Comparison of ENCODE assay signal across 20 cellular contexts in genomic region chr2:102718387-102719316, GRCh38. TPM values are rescaled to one million over a fixed set of nuclear protein-coding genes. Genes with fewer than 3 reads are reported as not detected.
A peak's percentile ranks its signal among the peaks of the same experiment; 100 is the strongest.
DNase-seq lines count a peak whose midpoint lies in the region; ATAC-seq, FAIRE-seq and TF ChIP-seq lines count a peak whose summit lies in the region.
"Had no signal": no experiment of that assay in that cellular context is flagged by ENCODE, and none has a peak within 500 bp of the region (broad histone marks: within the 10 kb centered on the region; RNA-seq: fewer than 3 reads in every experiment).

No MANE protein-coding gene starts in this region.

- no peak overlapping the region for H2AFZ ChIP-seq in K562 (ENCODE audit: low read depth, low read length)
- H2AFZ ChIP-seq in neuronal stem cell (ENCODE audit: low read length) = no peak overlapping the region

- TF ChIP-seq EP300 in K562 (IDR thresholded peaks at IDR 0.05; ENCODE audit: low read length) = no peak

- H3K9ac ChIP-seq in K562 (ENCODE audit: insufficient read depth in 1 of 2, low read depth in 2 of 2, low read length in 2 of 2) = no peak overlapping the region
- no peak overlapping the region for H3K9ac ChIP-seq in neuronal stem cell (ENCODE audit: low read depth, low read length, poor library complexity)
- H3K9ac ChIP-seq: BLaER1 had no signal

- POLR2A ChIA-PET in K562 (lab: Yijun Ruan, JAX) = interaction anchor here (0.9 kb wide), 2 partner anchors 17 to 45 kb away, joined by 3 to 4 read pairs; no protein-coding TSS in a partner anchor

- H3K4me3 ChIP-seq in heart left ventricle (no peak overlapping the region), K562 (no peak overlapping the region), neuronal stem cell (ENCODE audit: low read length in 2 of 2) (no peak overlapping the region), aorta (ENCODE audit: low read length in 2 of 2) (no peak overlapping the region)
- H3K4me3 ChIP-seq: BLaER1 had no signal

- no peak overlapping the region for H2BK12ac ChIP-seq in neuronal stem cell (ENCODE audit: low read length)

- TF ChIP-seq RAD21 in K562 (CRISPR knock-in tag; conservative IDR thresholded peaks at IDR 0.05 in 1 of 2, IDR thresholded peaks at IDR 0.05 in 1 of 2) = no peak

- no peak overlapping the region for H2BK15ac ChIP-seq in neuronal stem cell (ENCODE audit: low read length)

- H2AK5ac ChIP-seq in neuronal stem cell (ENCODE audit: low read depth, low read length) = no peak overlapping the region

- ATAC-seq in Right ventricle myocardium inferior (peak; percentile 42), heart left ventricle (no peak), K562 (no peak), aorta (ENCODE audit: low FRiP score) (peak; percentile 65), esophagus mucosa (no peak)
- ATAC-seq: HCT116 had no signal

- TF ChIP-seq POLR2A in heart left ventricle (IDR thresholded peaks at IDR 0.05) (no peak), K562 (conservative IDR thresholded peaks at IDR 0.05) (no peak)

- no peak overlapping the region for H4K91ac ChIP-seq in neuronal stem cell (ENCODE audit: low read depth, low read length, poor library complexity)

- peak overlapping the region; percentile 56 for H3K23ac ChIP-seq in neuronal stem cell (ENCODE audit: low read depth, low read length, poor library complexity)

- no TSS peak for BruUV-seq in K562 (replicated peaks; lab: Mats Ljungman, UMichigan)

- H3K18ac ChIP-seq in neuronal stem cell (ENCODE audit: low read length) = no peak overlapping the region

- TF ChIP-seq CTCF in heart left ventricle (IDR thresholded peaks at IDR 0.05) = no peak
- TF ChIP-seq CTCF in K562 (IDR thresholded peaks at IDR 0.05 in 2 of 3, conservative IDR thresholded peaks at IDR 0.05 in 1 of 3; ENCODE audit: insufficient read depth in 2 of 3, low read depth in 1 of 3, low read length in 3 of 3) = no peak

- CTCF ChIA-PET in K562 (lab: Yijun Ruan, JAX; ENCODE audit: low intra/inter-chr PET ratio) = no interaction called here

- no peaks in the 10 kb centered on the region for H3K9me3 ChIP-seq in heart left ventricle
- H3K9me3 ChIP-seq in K562 (replicated peaks; ENCODE audit: control insufficient read depth, insufficient read depth, low read depth, low read length) = no peaks in the 10 kb centered on the region
- no peaks in the 10 kb centered on the region for H3K9me3 ChIP-seq in neuronal stem cell (replicated peaks in 1 of 2; ENCODE audit: control insufficient read depth in 2 of 2, insufficient read depth in 1 of 2, low read depth in 1 of 2, low read length in 2 of 2)
- H3K9me3 ChIP-seq in aorta (ENCODE audit: control insufficient read depth, low read length) = no peaks in the 10 kb centered on the region
- H3K9me3 ChIP-seq: BLaER1 had no signal

- 94 to 98% (median 96%) methylated on average over 19 to 26 of the region's 26 CpGs for WGBS in heart left ventricle, 4 donors
- 92% methylated on average over 26 of the region's 26 CpGs for WGBS in K562 (ENCODE audit: insufficient coverage, low coverage, missing lambda C conversion rate)
- WGBS in neuronal stem cell (ENCODE audit: extremely low coverage in 2 of 2, insufficient read length in 2 of 2, insufficient replicate concordance in 1 of 2), 2 donors = no CpG with 5 or more reads among the region's 26 CpGs
- WGBS in aorta, 2 donors = 95 to 96% methylated on average over 26 of the region's 26 CpGs

- H3K4me2 ChIP-seq in K562 (ENCODE audit: insufficient read depth, low read length) (no peak overlapping the region), neuronal stem cell (ENCODE audit: insufficient read depth, low read length, poor library complexity, severe bottlenecking) (no peak overlapping the region)
- H3K4me2 ChIP-seq: BLaER1 had no signal

- H3K27ac ChIP-seq in heart left ventricle = no peak overlapping the region
- no peak overlapping the region for H3K27ac ChIP-seq in K562 (ENCODE audit: extremely low read depth, low read depth, low read length)
- H3K27ac ChIP-seq in neuronal stem cell (replicated peaks; ENCODE audit: low read length) = no peak overlapping the region
- no peak overlapping the region for H3K27ac ChIP-seq in aorta (ENCODE audit: low read depth in 1 of 2, low read length in 2 of 2)
- H3K27ac ChIP-seq: BLaER1 had no signal

- H3K9me1 ChIP-seq in K562 (ENCODE audit: control insufficient read depth, insufficient read depth, low read length) = no peaks in the 10 kb centered on the region

- no peaks in the 10 kb centered on the region for H3K27me3 ChIP-seq in heart left ventricle
- no peaks in the 10 kb centered on the region for H3K27me3 ChIP-seq in K562 (ENCODE audit: control insufficient read depth in 2 of 2, insufficient read depth in 2 of 2, low read length in 2 of 2)
- H3K27me3 ChIP-seq in neuronal stem cell (ENCODE audit: control insufficient read depth in 3 of 3, insufficient read depth in 3 of 3, low read depth in 1 of 3, low read length in 3 of 3) = no peaks in the 10 kb centered on the region
- H3K27me3 ChIP-seq in aorta (ENCODE audit: control insufficient read depth in 1 of 2, insufficient read depth in 2 of 2, low read length in 1 of 2) = no peaks in the 10 kb centered on the region
- H3K27me3 ChIP-seq: BLaER1 had no signal

- no peak overlapping the region for H2BK120ac ChIP-seq in neuronal stem cell (ENCODE audit: low read depth, low read length)

- DNase-seq in Right ventricle myocardium inferior (ENCODE audit: missing footprints) (no peak), heart left ventricle (no peak), K562 (ENCODE audit: extremely low read depth in 1 of 4, low spot score in 3 of 4) (no peak), neuronal stem cell (ENCODE audit: low spot score) (no peak), aorta (no peak), germinal center (ENCODE audit: low spot score) (no peak), ACHN (no peak)
- DNase-seq: CD4-positive, alpha-beta memory T cell; Karpas-422; NCI-H1105; NCI-H2081; NCI-H446 treated with DMSO at 0.1 percent for 48 hours; NCI-H748 treated with DMSO at 0.1 percent for 48 hours; SHP77 treated with DMSO at 0.1 percent for 48 hours had no signal

- H3K79me1 ChIP-seq in neuronal stem cell (ENCODE audit: low read depth, low read length) = peaks cover 2% of the 10 kb centered on the region

- no peaks in the 10 kb centered on the region for H3K79me2 ChIP-seq in K562 (ENCODE audit: control insufficient read depth, insufficient read depth, low read length)

- H2BK5ac ChIP-seq in neuronal stem cell (ENCODE audit: low read length) = no peak overlapping the region

- H4K20me1 ChIP-seq in K562 (replicated peaks; ENCODE audit: control insufficient read depth, insufficient read depth, low read length) = no peaks in the 10 kb centered on the region
- H4K20me1 ChIP-seq: BLaER1 had no signal

- H3K4ac ChIP-seq in neuronal stem cell (ENCODE audit: low read length) = no peak overlapping the region

- intact Hi-C loops in Right ventricle myocardium inferior (cut with DNase I) = no loop called here
- intact Hi-C loops in heart left ventricle (cut with DNase I) = no loop called here
- intact Hi-C loops in K562 (cut with micrococcal nuclease) = no loop called here
- intact Hi-C loops in aorta (cut with DNase I) = no loop called here

- H3K4me1 ChIP-seq in heart left ventricle (no peaks in the 10 kb centered on the region), K562 (replicated peaks in 1 of 2; ENCODE audit: control insufficient read depth in 2 of 2, insufficient read depth in 2 of 2, low read length in 2 of 2) (no peaks in the 10 kb centered on the region), neuronal stem cell (ENCODE audit: control insufficient read depth in 2 of 2, insufficient read depth in 1 of 2, low read depth in 1 of 2, low read length in 2 of 2) (no peaks in the 10 kb centered on the region), aorta (ENCODE audit: control insufficient read depth in 1 of 2, insufficient read depth in 2 of 2, low read length in 2 of 2) (no peaks in the 10 kb centered on the region)

- H4K8ac ChIP-seq in neuronal stem cell (ENCODE audit: low read depth, low read length) = no peak overlapping the region

- H3K36me3 ChIP-seq in heart left ventricle (peaks cover 0 to 65% (median 48%) of the 10 kb centered on the region in 9 donors), K562 (ENCODE audit: control insufficient read depth, insufficient read depth, low read length) (peaks cover 55% of the 10 kb centered on the region), neuronal stem cell (replicated peaks in 1 of 2; ENCODE audit: control insufficient read depth in 2 of 2, insufficient read depth in 2 of 2, low read length in 2 of 2) (peaks cover 23 to 65% of the 10 kb centered on the region in 2 donors), aorta (ENCODE audit: control insufficient read depth in 1 of 2, insufficient read depth in 2 of 2, low read length in 1 of 2) (peaks cover 4 to 7% of the 10 kb centered on the region in 2 donors)

- in situ Hi-C loops in K562 (cut with MboI) (no loop called here), ACHN (cut with HindIII; ENCODE audit: low pct_ligation_motif_present, low pct_unique_long_range_greater_than_20kb, low sequenced_read_pairs) (no loop called here)

- FAIRE-seq in K562 (lab: Jason Lieb, UNC) = no peak
- FAIRE-seq: A204.1, GM12891, GM19239 had no signal

- H3K14ac ChIP-seq in neuronal stem cell (ENCODE audit: low read length) = peak overlapping the region; percentile 21

RNA-seq across cellular contexts. Expression of gene TMEM182, which starts 43.2 kb away (rescaled TPM):
- total RNA-seq in Right ventricle myocardium inferior = 175 TPM
- total RNA-seq in heart left ventricle = 100 to 1,000 TPM in 7 of 9 donors, 10 to 100 TPM in 2; 68.7 to 179 (median 149) TPM
- polyA plus RNA-seq in heart left ventricle = 10 to 100 TPM in 1 of 2 donors, 1 to 10 TPM in 1; 7.5 to 42.1 TPM
- total RNA-seq in K562 (2011; cell fraction: chromatin; rRNA removed; ENCODE audit: low replicate concordance) = 9.4 and 13.2 TPM in 2 replicates
- total RNA-seq in K562 (2011; cell fraction: nucleolus; rRNA removed) = 4.2 and 6.6 TPM in 2 replicates
- total RNA-seq in K562 (2011; cell fraction: nucleoplasm; rRNA removed) = 7.0 and 16.0 TPM in 2 replicates
- 4.8 and 5.5 TPM in 2 replicates for total RNA-seq in K562 (2014; rRNA removed)
- total RNA-seq in K562 (2014; rRNA removed; fragmentation: Illumina TruSeq; extraction: Trizol) = 6.7 and 7.2 TPM in 2 replicates
- total RNA-seq in K562 (2015; rRNA removed; fragmentation: Illumina TruSeq; extraction: Trizol) = 5.6 and 5.7 TPM in 2 replicates
- 5.2 and 7.6 TPM in 2 replicates for total RNA-seq in K562 (2021)
- 5.7 and 7.5 TPM in 2 replicates for polyA plus RNA-seq in K562 (2011; rRNA removed)
- polyA plus RNA-seq in K562 (2011; cell fraction: cytosol; rRNA removed) = 3.7 and 7.9 TPM in 2 replicates
- polyA plus RNA-seq in K562 (2011; cell fraction: nucleus; rRNA removed) = 6.7 and 8.1 TPM in 2 replicates
- 7.3 and 12.4 TPM in 2 replicates for polyA plus RNA-seq in K562 (2012)
- 10.0 and 11.2 TPM in 2 replicates for polyA plus RNA-seq in K562 (2014; fragmentation: Illumina TruSeq; extraction: Trizol)
- 10 to 100 TPM in 1 of 2 experiments, 1 to 10 TPM in 1; 8.7 to 11.4 TPM for polyA plus RNA-seq in K562 (2014; fragmentation: Nextera tagmentation; extraction: Ambion mirVana)
- 6.3 and 7.8 TPM in 2 replicates for polyA plus RNA-seq in K562 (2014; rRNA removed)
- 11.3 and 12.0 TPM in 2 replicates for polyA minus RNA-seq in K562 (2011; rRNA and poly(A)+ RNA removed)
- 2.2 and 3.8 TPM in 2 replicates for polyA minus RNA-seq in K562 (2011; cell fraction: cytosol; rRNA and poly(A)+ RNA removed)
- polyA minus RNA-seq in K562 (2011; cell fraction: nucleus; rRNA and poly(A)+ RNA removed) = 7.3 and 9.8 TPM in 2 replicates
- 5.9 TPM for polyA plus RNA-seq in neuronal stem cell (2013, experiment 1 of 2)
- polyA plus RNA-seq in neuronal stem cell (2013, experiment 2 of 2) = 6.2 TPM
- 1 to 10 TPM; 1.6 to 4.5 TPM for total RNA-seq in aorta
- 1 to 10 TPM in 1 of 2 donors, under 1 TPM in 1; 0.56 to 1.4 TPM for polyA plus RNA-seq in aorta
- 2.5 TPM for total RNA-seq in esophagus mucosa

Comparison
In these comparisons a context has a peak if more than half of its experiments do, and no peak if none do; other contexts are left out.
1. ATAC-seq: peak in Right ventricle myocardium inferior (single experiment) and aorta (single experiment); none in heart left ventricle (0 of 4), K562 (single experiment) and esophagus mucosa (single experiment).
2. RNA of gene TMEM182, which starts 43.2 kb away (total RNA-seq): 175 TPM in Right ventricle myocardium inferior (single experiment) and 68.7 to 179 TPM in heart left ventricle; 4.2 to 16.0 TPM in K562, 1.6 to 4.5 TPM in aorta and 2.5 TPM in esophagus mucosa (single experiment); every median in the first group is over 4 times any median in the second.